Comparison of ENCODE assay signal across 30 cellular contexts in the genomic region with DNA sequence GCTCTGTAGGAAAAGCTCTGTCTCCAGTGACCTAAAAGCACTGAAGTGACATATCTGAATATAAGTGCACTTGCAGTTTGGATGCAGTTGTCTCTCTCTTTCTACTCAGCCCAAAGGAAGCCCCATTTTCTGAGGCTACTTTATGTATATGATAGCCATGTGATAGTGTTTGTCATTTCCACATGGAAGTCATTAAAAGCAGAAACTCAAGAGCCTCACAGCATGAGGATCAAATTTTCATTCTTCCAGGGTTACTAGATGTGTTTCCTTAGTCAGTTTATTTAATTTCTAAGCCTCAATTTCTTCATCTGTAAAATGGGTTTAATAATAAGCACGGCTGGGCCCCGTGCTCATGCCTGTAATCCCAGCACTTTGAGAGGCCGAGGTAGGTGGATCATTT. TPM values are rescaled to one million over a fixed set of nuclear protein-coding genes. Genes with fewer than 3 reads are reported as not detected.
"Had no signal": no experiment of that assay in that cellular context is flagged by ENCODE, and none has a peak within 500 bp of the region (broad histone marks: within the 10 kb centered on the region; RNA-seq: fewer than 3 reads in every experiment).

No MANE protein-coding gene starts in this region.

- H2AFZ ChIP-seq: neural progenitor cell had no signal

- H3K27ac ChIP-seq: body of pancreas, cardiac muscle cell, gastroesophageal sphincter, heart left ventricle, lower lobe of right lung, neural progenitor cell, sigmoid colon, testis, uterus had no signal

- H3K9me3 Mint-ChIP-seq: activated naive CD4-positive, alpha-beta T cell treated with anti-CD3 and anti-CD28 coated beads for 36 hours; activated naive CD8-positive, alpha-beta T cell treated with anti-CD3 and anti-CD28 coated beads, Interleukin-2, amount 50 U/mL, for 24 hours; activated T-cell treated with anti-CD3 and anti-CD28 coated beads, Interleukin-2, amount 50 U/mL, for 4 hours; activated T-helper 2 cell treated with anti-CD3 and anti-CD28 coated beads, Interferon-gamma antibody, Interleukin-2, Interleukin-4, amounts not matched to agents 10 μg/mL and 5 μg/mL and 100 μg/mL, durations not matched to agents 14 hours and 24 hours and 36 hours; naive thymus-derived CD4-positive, alpha-beta T cell; neural progenitor cell; T-helper 1 cell treated with Interleukin-12 subunit alpha and Interleukin-12 subunit beta and Interleukin-4 antibody, amounts not matched to agents 30 μg/mL and 1 μg/mL, for 36 hours; WTC11 had no signal

- H3K4me1 Mint-ChIP-seq: activated naive CD8-positive, alpha-beta T cell treated with anti-CD3 and anti-CD28 coated beads, Interleukin-2, amount 50 U/mL, for 24 hours; neural progenitor cell; WTC11 had no signal

- H3K4me1 ChIP-seq: body of pancreas, gastroesophageal sphincter, heart left ventricle, lower lobe of right lung, neural progenitor cell, sigmoid colon, testis, uterus had no signal

- H3K4me2 ChIP-seq: neural progenitor cell, smooth muscle cell had no signal

- H3K9me3 ChIP-seq: body of pancreas, gastroesophageal sphincter, heart left ventricle, lower lobe of right lung, sigmoid colon, testis, uterus had no signal

- H3K4me3 Mint-ChIP-seq: activated naive CD4-positive, alpha-beta T cell treated with anti-CD3 and anti-CD28 coated beads for 36 hours; activated naive CD8-positive, alpha-beta T cell treated with anti-CD3 and anti-CD28 coated beads, Interleukin-2, amount 50 U/mL, for 24 hours; activated T-cell treated with anti-CD3 and anti-CD28 coated beads, Interleukin-2, amount 50 U/mL, for 4 hours; naive thymus-derived CD4-positive, alpha-beta T cell; neural progenitor cell; T-helper 1 cell treated with Interleukin-12 subunit alpha and Interleukin-12 subunit beta and Interleukin-4 antibody, amounts not matched to agents 30 μg/mL and 1 μg/mL, for 36 hours; WTC11 had no signal

- DNase-seq: activated CD8-positive, alpha-beta memory T cell treated with anti-CD3 and anti-CD28 coated beads, Interleukin-2, amount 50 U/mL, for 48 hours; activated naive CD4-positive, alpha-beta T cell treated with anti-CD3 and anti-CD28 coated beads for 36 hours; activated naive CD8-positive, alpha-beta T cell treated with anti-CD3 and anti-CD28 coated beads, Interleukin-2, amount 50 U/mL, for 24 hours; activated T-cell treated with anti-CD3 and anti-CD28 coated beads, Interleukin-2, amount 50 U/mL, for 4 hours; anterior cingulate cortex; body of pancreas; cortex of kidney; heart left ventricle; islet precursor cell; left colon; lower lobe of right lung; naive thymus-derived CD4-positive, alpha-beta T cell; sigmoid colon; stimulated activated CD4-positive, alpha-beta T cell treated with anti-CD3 and anti-CD28 coated beads, Interleukin-15, amount 100 ng/mL, for 24 hours; stimulated activated CD8-positive, alpha-beta memory T cell treated with anti-CD3 and anti-CD28 coated beads, Interleukin-4, amount 100 ng/mL, for 48 hours; stimulated activated naive CD4-positive, alpha-beta T cell; T1000; testis; trophoblast cell; uterus had no signal

- H3K36me3 ChIP-seq: uterus had no signal

- H3K9ac ChIP-seq: neural progenitor cell had no signal

- ATAC-seq: activated naive CD8-positive, alpha-beta T cell treated with anti-CD3 and anti-CD28 coated beads, Interleukin-2, amount 50 U/mL, for 24 hours; activated T-cell treated with anti-CD3 and anti-CD28 coated beads, Interleukin-2, amount 50 U/mL, for 4 hours; body of pancreas; gastroesophageal sphincter; heart left ventricle; left colon; lower lobe of right lung; naive thymus-derived CD4-positive, alpha-beta T cell; WTC11 had no signal

- H3K4me3 ChIP-seq: body of pancreas, cardiac muscle cell, gastroesophageal sphincter, heart left ventricle, lower lobe of right lung, neural progenitor cell, sigmoid colon, smooth muscle cell, testis, uterus had no signal

- H3K27ac Mint-ChIP-seq: activated naive CD4-positive, alpha-beta T cell treated with anti-CD3 and anti-CD28 coated beads for 36 hours; activated naive CD8-positive, alpha-beta T cell treated with anti-CD3 and anti-CD28 coated beads, Interleukin-2, amount 50 U/mL, for 24 hours; activated T-helper 2 cell treated with anti-CD3 and anti-CD28 coated beads, Interferon-gamma antibody, Interleukin-2, Interleukin-4, amounts not matched to agents 10 μg/mL and 5 μg/mL and 100 μg/mL, durations not matched to agents 14 hours and 24 hours and 36 hours; neural progenitor cell; T-helper 1 cell treated with Interleukin-12 subunit alpha and Interleukin-12 subunit beta and Interleukin-4 antibody, amounts not matched to agents 30 μg/mL and 1 μg/mL, for 36 hours; WTC11 had no signal

- H3K27me3 ChIP-seq: body of pancreas, cardiac muscle cell, gastroesophageal sphincter, heart left ventricle, neural progenitor cell, sigmoid colon, testis, uterus had no signal

- H3K27me3 Mint-ChIP-seq: activated naive CD8-positive, alpha-beta T cell treated with anti-CD3 and anti-CD28 coated beads, Interleukin-2, amount 50 U/mL, for 24 hours; naive thymus-derived CD4-positive, alpha-beta T cell had no signal

RNA-seq across cellular contexts. Expression of a gene that starts 48.6 kb away (rescaled TPM):
- total RNA-seq: epithelial cell of proximal tubule, omental fat pad, renal cortical epithelial cell had no signal
